Comparison of ENCODE assay signal across 8 cellular contexts in genomic region chr17:36544320-36545092, GRCh38. TPM values are rescaled to one million over a fixed set of nuclear protein-coding genes. Genes with fewer than 3 reads are reported as not detected.
DNase-seq lines count a peak whose midpoint lies in the region; ATAC-seq and TF ChIP-seq lines count a peak whose summit lies in the region.

Gene GGNBP2, plus strand, starts transcription at chr17:36544919. Its CDS starts 806 bp downstream, at chr17:36545725.

- peaks cover 16 to 52% (median 44%) of the 10 kb centered on the region in 9 donors for H3K4me1 ChIP-seq in heart right ventricle

- peak; percentile 39 for ATAC-seq in HG02884 (IDR thresholded peaks at IDR 0.05; ENCODE audit: unreplicated experiment)
- ATAC-seq in heart right ventricle: peak; percentile 89 to 95 (median 92)

- WGBS in heart right ventricle, 2 donors: 0 to 1% methylated on average over 71 to 72 of the region's 72 CpGs

- H3K9me3 Mint-ChIP-seq in T-helper 1 cell treated with Interleukin-12 subunit alpha and Interleukin-12 subunit beta and Interleukin-4 antibody, amounts not matched to agents 30 μg/mL and 1 μg/mL, for 36 hours: no peaks in the 10 kb centered on the region
- no peaks in the 10 kb centered on the region for H3K9me3 Mint-ChIP-seq in type B pancreatic cell

- H3K36me3 Mint-ChIP-seq in T-helper 1 cell treated with Interleukin-12 subunit alpha and Interleukin-12 subunit beta and Interleukin-4 antibody, amounts not matched to agents 30 μg/mL and 1 μg/mL, for 36 hours (ENCODE audit: low read depth): peaks cover 21% of the 10 kb centered on the region
- peaks cover 5% of the 10 kb centered on the region for H3K36me3 Mint-ChIP-seq in type B pancreatic cell

- DNase-seq in GM13976 (ENCODE audit: low spot score): peak; percentile 95
- peak; percentile 66 for DNase-seq in NCI-H1694 treated with DMSO at 0.1 percent for 48 hours (lab: John Stamatoyannopoulos, UW)
- peak; percentile 83 for DNase-seq in amniotic epithelial cell (ENCODE audit: low read depth)
- peak; percentile 95 to 96 for DNase-seq in heart right ventricle
- peak; percentile 98 for DNase-seq in posterior vena cava (ENCODE audit: low spot score)
- peak; percentile 94 for DNase-seq in type B pancreatic cell (ENCODE audit: extremely low spot score, unreplicated experiment)

- intact Hi-C loops in heart right ventricle (cut with DNase I) (loop anchor here in 6 of 10 donors (5.0 to 10.0 kb wide), 3 partner anchors 48 to 60 kb away; partner anchors contain the start of genes DHRS11 (in 6 of the 6) and ZNHIT3 (in 1 of the 6)), posterior vena cava (cut with DNase I) (no loop called here)

- no peak for TF ChIP-seq CTCF in GM13976 (IDR thresholded peaks at IDR 0.05; ENCODE audit: borderline replicate concordance, control extremely low read depth, extremely low read depth, insufficient read depth, missing control alignments)
- TF ChIP-seq CTCF in heart right ventricle (IDR thresholded peaks at IDR 0.05): no peak
- no peak for TF ChIP-seq CTCF in type B pancreatic cell (conservative IDR thresholded peaks at IDR 0.05)

- peak within 1 kb of the TSS; percentile 100 for H3K4me3 Mint-ChIP-seq in T-helper 1 cell treated with Interleukin-12 subunit alpha and Interleukin-12 subunit beta and Interleukin-4 antibody, amounts not matched to agents 30 μg/mL and 1 μg/mL, for 36 hours
- peak within 1 kb of the TSS; percentile 99 for H3K4me3 Mint-ChIP-seq in type B pancreatic cell

- in situ Hi-C loops in GM13976 (cut with MboI; ENCODE audit: low sequenced_read_pairs, unreplicated experiment): no loop called here

- no peaks in the 10 kb centered on the region for H3K27me3 ChIP-seq in heart right ventricle

- H3K9me3 ChIP-seq in heart right ventricle: no peaks in the 10 kb centered on the region

- H3K4me3 ChIP-seq in heart right ventricle: peak within 1 kb of the TSS; percentile 69 to 98 (median 86)

- H3K27ac Mint-ChIP-seq in T-helper 1 cell treated with Interleukin-12 subunit alpha and Interleukin-12 subunit beta and Interleukin-4 antibody, amounts not matched to agents 30 μg/mL and 1 μg/mL, for 36 hours: peak within 1 kb of the TSS; percentile 97
- H3K27ac Mint-ChIP-seq in type B pancreatic cell: peak within 1 kb of the TSS; percentile 99

- H3K27me3 Mint-ChIP-seq in T-helper 1 cell treated with Interleukin-12 subunit alpha and Interleukin-12 subunit beta and Interleukin-4 antibody, amounts not matched to agents 30 μg/mL and 1 μg/mL, for 36 hours (ENCODE audit: low read depth): no peaks in the 10 kb centered on the region
- no peaks in the 10 kb centered on the region for H3K27me3 Mint-ChIP-seq in type B pancreatic cell

- H3K4me1 Mint-ChIP-seq in T-helper 1 cell treated with Interleukin-12 subunit alpha and Interleukin-12 subunit beta and Interleukin-4 antibody, amounts not matched to agents 30 μg/mL and 1 μg/mL, for 36 hours (ENCODE audit: low read depth): peaks cover 19% of the 10 kb centered on the region
- H3K4me1 Mint-ChIP-seq in type B pancreatic cell (ENCODE audit: unreplicated experiment): peaks cover 19% of the 10 kb centered on the region

- H3K36me3 ChIP-seq in heart right ventricle: peaks cover 0 to 36% (median 0%) of the 10 kb centered on the region in 9 donors

- H3K27ac ChIP-seq in heart right ventricle: peak within 1 kb of the TSS; percentile 97 to 100 (median 100)

RNA-seq across cellular contexts. Expression of gene GGNBP2, which starts in this region (rescaled TPM):
- 10 to 100 TPM; 35.6 to 51.2 (median 48.1) TPM for total RNA-seq in heart right ventricle
- 10 to 100 TPM; 25.9 to 41.3 TPM for polyA plus RNA-seq in heart right ventricle
- 10 to 100 TPM; 64.0 to 65.5 TPM for total RNA-seq in posterior vena cava
- 63.7 and 72.0 TPM in 2 replicates for total RNA-seq in type B pancreatic cell (ENCODE audit: low replicate concordance)

Comparison
In these comparisons a context has a peak if more than half of its experiments do, and no peak if none do; other contexts are left out.
1. Peak in every context shown above with its lines: DNase-seq, ATAC-seq, H3K4me3 ChIP-seq and H3K27ac ChIP-seq.
2. intact Hi-C loops: an anchor here in heart right ventricle (5.0 to 10.0 kb wide); none called in posterior vena cava.